ENCODE assay signal across 32 cellular contexts in genomic region chr15:81152339-81152738, GRCh38. TPM values are rescaled to one million over a fixed set of nuclear protein-coding genes. Genes with fewer than 3 reads are reported as not detected.
DNase-seq lines count a peak whose midpoint lies in the region; ATAC-seq, FAIRE-seq and TF ChIP-seq lines count a peak whose summit lies in the region.
"Had no signal": no experiment of that assay in that cellular context is flagged by ENCODE, and none has a peak within 500 bp of the region (broad histone marks: within the 10 kb centered on the region; RNA-seq: fewer than 3 reads in every experiment).

No MANE protein-coding gene starts in this region.

- no peak for TF ChIP-seq RAD21 in GM12878 (IDR thresholded peaks at IDR 0.05; ENCODE audit: insufficient read depth, low read depth, low read length)

- CTCF ChIA-PET in GM12878 (lab: Yijun Ruan, JAX): interaction anchor here (1.0 to 8.1 kb wide), 5 partner anchors 28 to 157 kb away, joined by 3 to 249 read pairs (median 4); no protein-coding TSS in a partner anchor

- no peak overlapping the region for H3K56ac ChIP-seq in H9 (ENCODE audit: insufficient read length, low read depth, low read length)

- H3K9me3 ChIP-seq in DND-41 (ENCODE audit: insufficient read depth, low read length, severe bottlenecking) (no peaks in the 10 kb centered on the region), H9 (ENCODE audit: control insufficient read depth, low read depth, low read length) (no peaks in the 10 kb centered on the region), OCI-LY3 (ENCODE audit: insufficient read depth, low read length) (0 out of 2 replicates have a peak, but pooled peaks cover 3% of the 10 kb centered on the region), GM12878 (replicated peaks; ENCODE audit: control insufficient read depth, insufficient read depth, low read length) (no peaks in the 10 kb centered on the region), small intestine (ENCODE audit: control insufficient read depth, low read depth) (no peaks in the 10 kb centered on the region)
- H3K9me3 ChIP-seq: ascending aorta, BLaER1, colonic mucosa, Peyer's patch, SJCRH30, transverse colon had no signal

- no peak overlapping the region for H2AK5ac ChIP-seq in H9 (ENCODE audit: insufficient read length, low read length)

- H3K27me3 ChIP-seq in DND-41 (ENCODE audit: insufficient read depth, low read length, poor library complexity) (no peaks in the 10 kb centered on the region), H9 (ENCODE audit: insufficient read depth, low read length) (no peaks in the 10 kb centered on the region), OCI-LY3 (ENCODE audit: low read depth, low read length) (peaks cover 5% of the 10 kb centered on the region; the same call in 1 of the 2 replicates), GM12878 (replicated peaks in 1 of 2; ENCODE audit: control insufficient read depth in 2 of 2, insufficient read depth in 2 of 2, low read length in 1 of 2) (peaks cover 0 to 2% of the 10 kb centered on the region in 2 experiments; a peak in 1 of 4 replicates), small intestine (ENCODE audit: control insufficient read depth in 2 of 2, insufficient read depth in 2 of 2, low read length in 2 of 2) (peaks cover 0 to 3% of the 10 kb centered on the region in 2 donors)
- H3K27me3 ChIP-seq: ascending aorta, BLaER1, colonic mucosa, Peyer's patch, SJCRH30, transverse colon had no signal

- no peak overlapping the region for H2BK15ac ChIP-seq in H9 (ENCODE audit: low read depth, low read length)

- H3K4me3 Mint-ChIP-seq in H9: no peak overlapping the region
- H3K4me3 Mint-ChIP-seq: activated B cell treated with CpG ODN at 0.5 μM for 24 hours; activated CD4-positive, alpha-beta T cell treated with anti-CD3 and anti-CD28 coated beads, Interleukin-2, amount 10 ng/mL, durations not matched to agents 7 days and 5 days; activated naive CD8-positive, alpha-beta T cell treated with anti-CD3 and anti-CD28 coated beads, Interleukin-2, amount 10 ng/mL, durations not matched to agents 7 days and 5 days; activated T-cell treated with anti-CD3 and anti-CD28 coated beads, Interleukin-2, amount 50 U/mL, for 24 hours; immature natural killer cell; nephron; stimulated activated memory B cell treated with anti-CD40 and anti-IgM and Interleukin-4, amounts not matched to agents 10 μg/mL and 1 μg/mL and 100 μg/mL, for 72 hours had no signal

- no peak overlapping the region for H2BK12ac ChIP-seq in H9 (ENCODE audit: insufficient read length, low read depth, low read length)

- POLR2A ChIA-PET in GM12878 (lab: Charles Lee): interaction anchor here (0.6 kb wide), 1 partner anchor 602 kb away, joined by 3 read pairs; no protein-coding TSS in a partner anchor

- no peak overlapping the region for H2BK20ac ChIP-seq in H9 (ENCODE audit: low read depth, low read length, poor library complexity, severe bottlenecking)

- ATAC-seq in DND-41 (ENCODE audit: insufficient read depth, low read depth) (no peak), GM12878 (peak; percentile 43; the same call in 2 of the 3 replicates)
- ATAC-seq: left cardiac atrium; stimulated activated memory B cell treated with anti-CD40 and anti-IgM and Interleukin-4, amounts not matched to agents 10 μg/mL and 1 μg/mL and 100 μg/mL, for 72 hours had no signal

- H2AFZ ChIP-seq in DND-41 (ENCODE audit: low read depth, low read length): no peak overlapping the region
- no peak overlapping the region for H2AFZ ChIP-seq in H9 (ENCODE audit: low read length)
- H2AFZ ChIP-seq in OCI-LY3 (ENCODE audit: low read depth, low read length): no peak overlapping the region
- no peak overlapping the region for H2AFZ ChIP-seq in GM12878 (ENCODE audit: control insufficient read depth, low read depth, low read length)

- H3K9ac ChIP-seq in DND-41 (ENCODE audit: low read depth, low read length): no peak overlapping the region
- no peak overlapping the region for H3K9ac ChIP-seq in H9 (ENCODE audit: extremely low read depth, insufficient read length, low read length)
- H3K9ac ChIP-seq in OCI-LY3 (ENCODE audit: low read length): no peak overlapping the region
- no peak overlapping the region for H3K9ac ChIP-seq in GM12878 (ENCODE audit: control insufficient read depth, insufficient read depth, low read length)
- H3K9ac ChIP-seq: BLaER1 had no signal

- H3K27ac Mint-ChIP-seq in H9: no peak overlapping the region
- H3K27ac Mint-ChIP-seq: activated B cell treated with CpG ODN at 0.5 μM for 24 hours; activated CD4-positive, alpha-beta T cell treated with anti-CD3 and anti-CD28 coated beads, Interleukin-2, amount 10 ng/mL, durations not matched to agents 7 days and 5 days; activated naive CD8-positive, alpha-beta T cell treated with anti-CD3 and anti-CD28 coated beads, Interleukin-2, amount 10 ng/mL, durations not matched to agents 7 days and 5 days; activated T-cell treated with anti-CD3 and anti-CD28 coated beads, Interleukin-2, amount 50 U/mL, for 24 hours; immature natural killer cell; nephron; stimulated activated memory B cell treated with anti-CD40 and anti-IgM and Interleukin-4, amounts not matched to agents 10 μg/mL and 1 μg/mL and 100 μg/mL, for 72 hours had no signal

- in situ Hi-C loops in GM12878 (cut with MboI): no loop called here

- H3K36me3 ChIP-seq in DND-41 (ENCODE audit: insufficient read depth, low read length) (no peaks in the 10 kb centered on the region), OCI-LY3 (replicated peaks; ENCODE audit: low read depth, low read length) (no peaks in the 10 kb centered on the region), GM12878 (ENCODE audit: control insufficient read depth in 2 of 2, insufficient read depth in 2 of 2, low read length in 1 of 2) (no peaks in the 10 kb centered on the region), small intestine (ENCODE audit: control insufficient read depth in 2 of 2, insufficient read depth in 2 of 2, low read length in 2 of 2) (no peaks in the 10 kb centered on the region)
- H3K36me3 ChIP-seq: ascending aorta, BLaER1, colonic mucosa, Peyer's patch, SJCRH30, transverse colon had no signal

- no peak for TF ChIP-seq POLR2A in GM12878 (IDR thresholded peaks at IDR 0.05; ENCODE audit: low read depth, low read length)

- TF ChIP-seq CTCF in DND-41 (IDR thresholded peaks at IDR 0.05; ENCODE audit: borderline replicate concordance, extremely low read depth, low read length, poor library complexity, severe bottlenecking) (peak; percentile 11), H9 (conservative IDR thresholded peaks at IDR 0.05) (peak; percentile 27; the same call in 1 of the 3 replicates), OCI-LY3 (IDR thresholded peaks at IDR 0.05; ENCODE audit: low read depth, low read length) (peak; percentile 92), GM12878 (IDR thresholded peaks at IDR 0.05 in 2 of 3, conservative IDR thresholded peaks at IDR 0.05 in 1 of 3; ENCODE audit: control insufficient read depth in 2 of 3, extremely low read depth in 1 of 3, insufficient read depth in 1 of 3, low read depth in 3 of 3, low read length in 3 of 3) (peak; percentile 12 to 16 (median 12); a peak in 1 of 6 replicates)

- no peak overlapping the region for H4K5ac ChIP-seq in H9 (ENCODE audit: insufficient read length, low read depth, low read length)

- no peak overlapping the region for H3K4me3 ChIP-seq in DND-41 (ENCODE audit: low read depth in 1 of 2, low read length in 2 of 2)
- H3K4me3 ChIP-seq in OCI-LY3 (ENCODE audit: low read length): no peak overlapping the region
- no peak overlapping the region for H3K4me3 ChIP-seq in GM12878
- H3K4me3 ChIP-seq in small intestine (ENCODE audit: low read depth in 1 of 2, low read length in 2 of 2): no peak overlapping the region
- H3K4me3 ChIP-seq: ascending aorta, BLaER1, colonic mucosa, Peyer's patch, SJCRH30, transverse colon had no signal

- no peaks in the 10 kb centered on the region for H3K4me1 Mint-ChIP-seq in H9
- H3K4me1 Mint-ChIP-seq: activated naive CD8-positive, alpha-beta T cell treated with anti-CD3 and anti-CD28 coated beads, Interleukin-2, amount 10 ng/mL, durations not matched to agents 7 days and 5 days; immature natural killer cell; stimulated activated memory B cell treated with anti-CD40 and anti-IgM and Interleukin-4, amounts not matched to agents 10 μg/mL and 1 μg/mL and 100 μg/mL, for 72 hours had no signal

- H4K20me1 ChIP-seq in DND-41 (ENCODE audit: insufficient read depth, low read length): no peaks in the 10 kb centered on the region
- H4K20me1 ChIP-seq in H9 (ENCODE audit: control insufficient read depth, insufficient read depth, insufficient read length): no peaks in the 10 kb centered on the region
- no peaks in the 10 kb centered on the region for H4K20me1 ChIP-seq in OCI-LY3 (ENCODE audit: insufficient read depth, low read length)
- H4K20me1 ChIP-seq in GM12878 (ENCODE audit: control insufficient read depth, insufficient read depth): no peaks in the 10 kb centered on the region
- H4K20me1 ChIP-seq: BLaER1 had no signal

- FAIRE-seq in GM12878 (lab: Jason Lieb, UNC) (no peak), small intestine (lab: Jason Lieb, UNC) (no peak)

- H3K4me2 ChIP-seq in DND-41 (ENCODE audit: insufficient read depth, low read length): no peak overlapping the region
- H3K4me2 ChIP-seq in H9 (ENCODE audit: insufficient read depth, insufficient read length, low read length): no peak overlapping the region
- no peak overlapping the region for H3K4me2 ChIP-seq in OCI-LY3 (ENCODE audit: low read length)
- no peak overlapping the region for H3K4me2 ChIP-seq in GM12878 (ENCODE audit: control insufficient read depth, insufficient read depth)
- H3K4me2 ChIP-seq: BLaER1 had no signal

- H3K4me1 ChIP-seq in DND-41 (ENCODE audit: insufficient read depth, low read length) (no peaks in the 10 kb centered on the region), H9 (ENCODE audit: insufficient read depth, low read length) (no peaks in the 10 kb centered on the region), OCI-LY3 (ENCODE audit: low read length) (peaks cover 31% of the 10 kb centered on the region), GM12878 (ENCODE audit: control insufficient read depth, insufficient read depth, low read length) (no peaks in the 10 kb centered on the region), small intestine (ENCODE audit: control insufficient read depth in 2 of 2, insufficient read depth in 1 of 2, low read depth in 1 of 2, low read length in 1 of 2) (no peaks in the 10 kb centered on the region)
- H3K4me1 ChIP-seq: ascending aorta, BLaER1, colonic mucosa, Peyer's patch, SJCRH30, transverse colon had no signal

- H3K79me2 ChIP-seq in DND-41 (ENCODE audit: insufficient read depth, low read length): no peaks in the 10 kb centered on the region
- no peaks in the 10 kb centered on the region for H3K79me2 ChIP-seq in H9 (ENCODE audit: insufficient read depth, low read length)
- no peaks in the 10 kb centered on the region for H3K79me2 ChIP-seq in OCI-LY3 (ENCODE audit: low read length)
- no peaks in the 10 kb centered on the region for H3K79me2 ChIP-seq in GM12878 (ENCODE audit: control insufficient read depth, insufficient read depth, low read length)

- SMC1A ChIA-PET in GM12878 (lab: Charles Lee; ENCODE audit: uncharacterized antibody, unreplicated experiment): interaction anchor here (0.7 to 6.2 kb wide), 8 partner anchors 9 to 120 kb away, joined by 3 to 102 read pairs (median 4); no protein-coding TSS in a partner anchor

- no peak overlapping the region for H3T11ph ChIP-seq in H9 (ENCODE audit: low read length)

- RAD21 ChIA-PET in GM12878 (lab: Charles Lee; ENCODE audit: unreplicated experiment): interaction anchor here (1.0 kb wide), 1 partner anchor 47 kb away, joined by 3 read pairs; no protein-coding TSS in a partner anchor

- no TSS peak for BruUV-seq in GM12878 (replicated peaks; lab: Mats Ljungman, UMichigan)

- H2BK5ac ChIP-seq in H9 (ENCODE audit: insufficient read length, low read length): no peak overlapping the region

- no peak overlapping the region for H3K14ac ChIP-seq in H9 (ENCODE audit: insufficient read depth, low read length)

- H3K27me3 Mint-ChIP-seq in H9 (ENCODE audit: low read depth): no peaks in the 10 kb centered on the region; the same call in none of the 2 replicates
- H3K27me3 Mint-ChIP-seq: activated T-cell treated with anti-CD3 and anti-CD28 coated beads, Interleukin-2, amount 50 U/mL, for 24 hours had no signal

- intact Hi-C loops in GM12878 (cut with micrococcal nuclease; ENCODE audit: unreplicated experiment): no loop called here

- H3K27ac ChIP-seq in DND-41 (ENCODE audit: low read length): no peak overlapping the region
- no peak overlapping the region for H3K27ac ChIP-seq in H9 (ENCODE audit: insufficient read length, low read depth, low read length)
- no peak overlapping the region for H3K27ac ChIP-seq in OCI-LY3 (ENCODE audit: low read length)
- H3K27ac ChIP-seq in GM12878 (ENCODE audit: control insufficient read depth, insufficient read depth): no peak overlapping the region
- no peak overlapping the region for H3K27ac ChIP-seq in small intestine (ENCODE audit: low read depth in 1 of 2, low read length in 1 of 2)
- H3K27ac ChIP-seq: ascending aorta, BLaER1, colonic mucosa, HL-60, Peyer's patch, SJCRH30, transverse colon had no signal

- WGBS in H9 (ENCODE audit: extremely low coverage, insufficient read length, low lambda C conversion rate): no CpG with 5 or more reads among the region's 4 CpGs
- 46% methylated on average over 4 of the region's 4 CpGs for whole genome bisulfite sequencing in GM12878 (ENCODE audit: insufficient coverage, insufficient replicate concordance, low lambda C conversion rate, missing lambda C conversion rate)
- WGBS in small intestine, 3 donors: 75 to 84% (median 81%) methylated on average over 4 of the region's 4 CpGs

- no peak overlapping the region for H3K4ac ChIP-seq in H9 (ENCODE audit: low read depth, low read length)

- no peak overlapping the region for H4K91ac ChIP-seq in H9 (ENCODE audit: insufficient read length, low read depth, low read length)

- no peak overlapping the region for H3K18ac ChIP-seq in H9 (ENCODE audit: insufficient read length, low read depth, low read length)

- no peak overlapping the region for H4K8ac ChIP-seq in H9 (replicated peaks; ENCODE audit: insufficient read length, low read depth, low read length)

- H3K36me3 Mint-ChIP-seq in H9 (ENCODE audit: insufficient read depth in 1 of 3, low read depth in 3 of 3): no peaks in the 10 kb centered on the region
- H3K36me3 Mint-ChIP-seq: activated naive CD8-positive, alpha-beta T cell treated with anti-CD3 and anti-CD28 coated beads, Interleukin-2, amount 10 ng/mL, durations not matched to agents 7 days and 5 days; immature natural killer cell; stimulated activated memory B cell treated with anti-CD40 and anti-IgM and Interleukin-4, amounts not matched to agents 10 μg/mL and 1 μg/mL and 100 μg/mL, for 72 hours had no signal

- DNase-seq in DND-41 (no peak), H9 (no peak), GM12878 (ENCODE audit: low read depth, low spot score) (no peak), EL (no peak), NCI-H345 (lab: John Stamatoyannopoulos, UW) (no peak), dedifferentiated amniotic fluid mesenchymal stem cell (ENCODE audit: extremely low spot score) (no peak), small intestine (no peak)
- DNase-seq: activated B cell treated with CpG ODN at 0.5 μM for 24 hours; activated CD4-positive, alpha-beta T cell treated with anti-CD3 and anti-CD28 coated beads, Interleukin-2, amount 10 ng/mL, durations not matched to agents 7 days and 5 days; activated gamma-delta T cell treated with Interleukin-2 at 50 U/mL for 16 hours; activated naive CD8-positive, alpha-beta T cell treated with anti-CD3 and anti-CD28 coated beads, Interleukin-2, amount 10 ng/mL, durations not matched to agents 7 days and 5 days; activated T-cell treated with anti-CD3 and anti-CD28 coated beads, Interleukin-2, amount 50 U/mL, for 24 hours; colonic mucosa; effector memory CD4-positive, alpha-beta T cell; GDM1; H7; immature natural killer cell; left cardiac atrium; NCI-H1694; NCI-H2171; NCI-H510A; Peyer's patch; SJCRH30; transverse colon had no signal

- H3K23ac ChIP-seq in H9 (ENCODE audit: insufficient read length, low read depth, low read length): no peak overlapping the region

- H2BK120ac ChIP-seq in H9 (ENCODE audit: low read depth, low read length, poor library complexity, severe bottlenecking): no peak overlapping the region

- no peaks in the 10 kb centered on the region for H3K9me3 Mint-ChIP-seq in H9
- H3K9me3 Mint-ChIP-seq: activated B cell treated with CpG ODN at 0.5 μM for 24 hours; activated CD4-positive, alpha-beta T cell treated with anti-CD3 and anti-CD28 coated beads, Interleukin-2, amount 10 ng/mL, durations not matched to agents 7 days and 5 days; activated naive CD8-positive, alpha-beta T cell treated with anti-CD3 and anti-CD28 coated beads, Interleukin-2, amount 10 ng/mL, durations not matched to agents 7 days and 5 days; activated T-cell treated with anti-CD3 and anti-CD28 coated beads, Interleukin-2, amount 50 U/mL, for 24 hours; immature natural killer cell; nephron; stimulated activated memory B cell treated with anti-CD40 and anti-IgM and Interleukin-4, amounts not matched to agents 10 μg/mL and 1 μg/mL and 100 μg/mL, for 72 hours had no signal

- H3K23me2 ChIP-seq in H9 (ENCODE audit: insufficient read length, low read depth, low read length, poor library complexity, severe bottlenecking): no peaks in the 10 kb centered on the region

- TF ChIP-seq EP300 in GM12878 (IDR thresholded peaks at IDR 0.05; ENCODE audit: borderline replicate concordance in 1 of 2, control insufficient read depth in 1 of 2, low read depth in 2 of 2, low read length in 2 of 2): no peak

- H3K79me1 ChIP-seq in H9 (ENCODE audit: insufficient read depth, low read depth, low read length, poor library complexity, severe bottlenecking): no peaks in the 10 kb centered on the region

RNA-seq across cellular contexts. Expression of gene CFAP161, which starts 18.3 kb away (rescaled TPM):
- 0.24 TPM in 1 of 2 replicates, not detected in the other for total RNA-seq in H9 (2021)
- total RNA-seq in GM12878 (2013; cell fraction: nucleolus; rRNA removed): not detected in 2 replicates
- not detected in 2 replicates for total RNA-seq in GM12878 (2014; rRNA removed)
- total RNA-seq in GM12878 (2014; rRNA removed; fragmentation: Illumina TruSeq; extraction: Trizol): 0.31 TPM in 1 of 2 replicates, not detected in the other
- total RNA-seq in GM12878 (2021): not detected in 2 replicates
- not detected for polyA plus RNA-seq in GM12878 (2011; ENCODE audit: low read depth)
- not detected in 2 replicates for polyA plus RNA-seq in GM12878 (2011; rRNA removed)
- not detected in 2 replicates for polyA plus RNA-seq in GM12878 (2011; cell fraction: cytosol; rRNA removed)
- polyA plus RNA-seq in GM12878 (2011; cell fraction: nucleus; rRNA removed): not detected in 2 replicates
- not detected in 2 replicates for polyA plus RNA-seq in GM12878 (2012)
- polyA plus RNA-seq in GM12878 (2014; fragmentation: Illumina TruSeq; extraction: Trizol): not detected in 2 replicates
- not detected for polyA plus RNA-seq in GM12878 (2014; fragmentation: Nextera tagmentation; extraction: Ambion mirVana)
- not detected in 2 replicates for polyA plus RNA-seq in GM12878 (2014; rRNA removed)
- polyA plus RNA-seq in GM12878 (2016; fragmentation: Nextera tagmentation; extraction: Ambion mirVana): not detected
- 0.21 and 0.29 TPM in 2 replicates for polyA minus RNA-seq in GM12878 (2011; rRNA and poly(A)+ RNA removed)
- not detected in 2 replicates for polyA minus RNA-seq in GM12878 (2011; cell fraction: cytosol; rRNA and poly(A)+ RNA removed)
- not detected in 2 replicates for polyA minus RNA-seq in GM12878 (2011; cell fraction: nucleus; rRNA and poly(A)+ RNA removed)
- polyA plus RNA-seq in small intestine: under 1 TPM in 1 of 3 donors, not detected in 2; 0.31 TPM
- total RNA-seq: activated CD4-positive, alpha-beta T cell treated with anti-CD3 and anti-CD28 coated beads, Interleukin-2, amount 10 ng/mL, durations not matched to agents 7 days and 5 days; activated CD8-positive, alpha-beta memory T cell treated with anti-CD3 and anti-CD28 coated beads for 36 hours; activated naive CD8-positive, alpha-beta T cell treated with anti-CD3 and anti-CD28 coated beads, Interleukin-2, amount 10 ng/mL, durations not matched to agents 7 days and 5 days; ascending aorta; epithelial cell of proximal tubule; SJCRH30; transverse colon had no signal

RNA-seq across cellular contexts. Expression of gene IL16, which starts 44.3 kb away (rescaled TPM):
- total RNA-seq in H9 (2021) (0.18 and 0.28 TPM in 2 replicates), GM12878 (2014; rRNA removed) (34.3 and 38.9 TPM in 2 replicates), GM12878 (2014; rRNA removed; fragmentation: Illumina TruSeq; extraction: Trizol) (51.5 and 54.8 TPM in 2 replicates), GM12878 (2021) (51.2 and 52.1 TPM in 2 replicates)
- 290 and 338 TPM in 2 replicates for total RNA-seq in GM12878 (2013; cell fraction: nucleolus; rRNA removed)
- polyA plus RNA-seq in GM12878 (2011; ENCODE audit: low read depth): 45.7 TPM
- polyA plus RNA-seq in GM12878 (2011; rRNA removed) (174 and 206 TPM in 2 replicates), GM12878 (2014; fragmentation: Illumina TruSeq; extraction: Trizol) (52.5 and 63.1 TPM in 2 replicates), GM12878 (2014; fragmentation: Nextera tagmentation; extraction: Ambion mirVana) (10 to 100 TPM; 21.7 to 23.9 TPM), GM12878 (2014; rRNA removed) (57.4 and 59.3 TPM in 2 replicates), GM12878 (2016; fragmentation: Nextera tagmentation; extraction: Ambion mirVana) (10 to 100 TPM; 34.3 to 37.8 TPM), small intestine (1 to 10 TPM; 1.8 to 9.7 (median 7.7) TPM)
- 175 and 209 TPM in 2 replicates for polyA plus RNA-seq in GM12878 (2011; cell fraction: cytosol; rRNA removed)
- 256 and 318 TPM in 2 replicates for polyA plus RNA-seq in GM12878 (2011; cell fraction: nucleus; rRNA removed)
- polyA plus RNA-seq in GM12878 (2012): 82.8 and 89.6 TPM in 2 replicates
- 239 and 317 TPM in 2 replicates for polyA minus RNA-seq in GM12878 (2011; rRNA and poly(A)+ RNA removed)
- polyA minus RNA-seq in GM12878 (2011; cell fraction: cytosol; rRNA and poly(A)+ RNA removed): 58.5 and 68.1 TPM in 2 replicates
- 173 and 239 TPM in 2 replicates for polyA minus RNA-seq in GM12878 (2011; cell fraction: nucleus; rRNA and poly(A)+ RNA removed)
- total RNA-seq: H7 had no signal

Comparison
In these comparisons a context has a peak if more than half of its experiments do, and no peak if none do; other contexts are left out.
1. CTCF ChIP-seq: peak in every context shown above with its lines; median percentile 92 in OCI-LY3; 27 in H9; 12 in GM12878; 11 in DND-41.
2. RNA of gene IL16, which starts 44.3 kb away (total RNA-seq): 34.3 to 338 TPM in GM12878; 0.18 to 0.28 TPM in H9; every median in the first group is over 10 times any median in the second.